In genomic region chr2:26486789-26487188, GRCh38 we compare ENCODE assay signal across 26 cellular contexts. TPM values are rescaled to one million over a fixed set of nuclear protein-coding genes. Genes with fewer than 3 reads are reported as not detected.
"Had no signal": no experiment of that assay in that cellular context is flagged by ENCODE, and none has a peak within 500 bp of the region (broad histone marks: within the 10 kb centered on the region; RNA-seq: fewer than 3 reads in every experiment).

No MANE protein-coding gene starts in this region.

- H3K4me1 ChIP-seq: colonic mucosa, lower lobe of right lung, prostate gland, stomach, thyroid gland had no signal

- H3K9me3 Mint-ChIP-seq: dendritic cell treated with granulocyte-macrophage colony-stimulating factor and Interleukin-4, amounts not matched to agents 40 ng/mL and 50 ng/mL, for 4 days; endodermal cell; naive thymus-derived CD8-positive, alpha-beta T cell; nephron progenitor cell had no signal

- H3K4me3 ChIP-seq: colonic mucosa, gastrocnemius medialis, lower lobe of right lung, prostate gland, right atrium auricular region, smooth muscle cell, stomach, thyroid gland had no signal

- ATAC-seq: esophagus mucosa; gastrocnemius medialis; left ventricle myocardium superior; lower lobe of right lung; naive thymus-derived CD8-positive, alpha-beta T cell; sciatic nerve had no signal

- H3K4me3 Mint-ChIP-seq: dendritic cell treated with granulocyte-macrophage colony-stimulating factor and Interleukin-4, amounts not matched to agents 40 ng/mL and 50 ng/mL, for 4 days; endodermal cell; naive thymus-derived CD8-positive, alpha-beta T cell; nephron progenitor cell had no signal

- H3K36me3 ChIP-seq: colonic mucosa, gastrocnemius medialis, lower lobe of right lung, prostate gland, right atrium auricular region, stomach, thyroid gland had no signal

- H3K27ac Mint-ChIP-seq: dendritic cell treated with granulocyte-macrophage colony-stimulating factor and Interleukin-4, amounts not matched to agents 40 ng/mL and 50 ng/mL, for 4 days; endodermal cell; naive thymus-derived CD8-positive, alpha-beta T cell; nephron progenitor cell had no signal

- H3K27me3 ChIP-seq: colonic mucosa, gastrocnemius medialis, right atrium auricular region, stomach, thyroid gland had no signal

- DNase-seq: colonic mucosa; effector CD8-positive, alpha-beta T cell; endodermal cell; foreskin fibroblast; gastrocnemius medialis; head of caudate nucleus; left ventricle myocardium superior; lower lobe of right lung; naive thymus-derived CD8-positive, alpha-beta T cell; nephron progenitor cell; nucleus accumbens; stimulated activated CD4-positive, alpha-beta T cell treated with anti-CD3 and anti-CD28 coated beads, Interleukin-12 subunit alpha, Interleukin-12 subunit beta, amount 100 ng/mL, for 4 hours; stimulated activated CD4-positive, alpha-beta T cell treated with anti-CD3 and anti-CD28 coated beads, Interleukin-1b, Interleukin-23, amount 100 ng/mL, for 48 hours; stimulated activated CD4-positive, alpha-beta T cell treated with anti-CD3 and anti-CD28 coated beads, Interleukin-4, amount 100 ng/mL, for 1 hour; stimulated activated CD8-positive, alpha-beta memory T cell treated with anti-CD3 and anti-CD28 coated beads, Interleukin-4, amount 100 ng/mL, for 48 hours; stomach; thyroid gland; trophoblast cell had no signal

- H3K9me3 ChIP-seq: colonic mucosa, gastrocnemius medialis, lower lobe of right lung, prostate gland, right atrium auricular region, stomach, thyroid gland had no signal

- H3K4me1 Mint-ChIP-seq: endodermal cell; naive thymus-derived CD8-positive, alpha-beta T cell; nephron progenitor cell had no signal

- H3K36me3 Mint-ChIP-seq: naive thymus-derived CD8-positive, alpha-beta T cell had no signal

- H3K27ac ChIP-seq: colonic mucosa, epithelial cell of prostate, gastrocnemius medialis, lower lobe of right lung, prostate gland, right atrium auricular region, stomach, thyroid gland had no signal

- H3K4me2 ChIP-seq: smooth muscle cell had no signal

- H3K27me3 Mint-ChIP-seq: dendritic cell treated with granulocyte-macrophage colony-stimulating factor and Interleukin-4, amounts not matched to agents 40 ng/mL and 50 ng/mL, for 4 days had no signal

RNA-seq across cellular contexts. Expression of gene OTOF, which starts 8.9 kb away (rescaled TPM):
- total RNA-seq: colonic mucosa, esophagus mucosa, left ventricle myocardium superior, osteocyte, smooth muscle cell had no signal
